Comparison of ENCODE assay signal across 12 cellular contexts in the genomic region with DNA sequence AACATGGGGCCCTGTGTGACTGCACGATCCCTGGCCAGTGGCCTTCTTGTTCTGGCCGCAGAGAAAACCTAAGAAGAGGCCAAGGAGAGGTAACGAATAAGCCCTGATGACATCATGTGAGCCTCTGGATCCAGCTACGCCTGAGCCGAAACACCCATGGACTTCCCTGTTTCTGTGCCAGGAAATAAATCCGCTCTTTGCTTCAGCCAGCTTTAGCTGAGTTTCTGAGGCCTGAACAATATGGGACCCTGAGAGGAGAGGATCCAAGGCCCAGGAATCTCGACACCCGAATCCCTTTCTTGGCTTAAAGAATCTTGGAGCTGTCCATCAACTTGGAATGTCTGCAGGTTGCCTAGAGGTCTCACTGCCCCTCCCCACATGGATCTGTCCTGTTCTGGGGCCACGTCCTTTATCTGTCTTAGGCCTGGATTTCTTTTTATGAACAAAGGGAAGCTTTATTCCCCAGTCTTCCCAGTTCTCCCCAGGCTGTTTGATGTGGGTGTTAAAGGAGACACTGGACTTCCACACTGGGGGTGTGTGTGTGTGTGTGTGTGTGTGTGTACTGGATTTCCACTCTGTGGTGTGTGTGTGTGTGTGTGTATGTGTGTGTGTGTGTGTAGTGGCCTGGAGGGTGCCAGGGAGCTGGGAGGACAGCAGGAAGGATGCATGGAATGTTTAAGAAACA. TPM values are rescaled to one million over a fixed set of nuclear protein-coding genes. Genes with fewer than 3 reads are reported as not detected.
DNase-seq lines count a peak whose midpoint lies in the region; ATAC-seq and TF ChIP-seq lines count a peak whose summit lies in the region.
"Had no signal": no experiment of that assay in that cellular context is flagged by ENCODE, and none has a peak within 500 bp of the region (broad histone marks: within the 10 kb centered on the region; RNA-seq: fewer than 3 reads in every experiment).

No MANE protein-coding gene starts in this region.

- ATAC-seq in HG02571 (IDR thresholded peaks at IDR 0.05; ENCODE audit: unreplicated experiment): no peak

- H3K27ac ChIP-seq in esophagus muscularis mucosa (replicated peaks in 1 of 4) (peak overlapping the region; percentile 69 to 73 (median 71)), transverse colon (peak overlapping the region; percentile 73 to 78 (median 75)), dorsolateral prefrontal cortex (peak overlapping the region in 12 of 59 donors; percentile 14 to 64 (median 28))
- H3K27ac ChIP-seq: SJSA1 had no signal

- peaks cover 25 to 47% (median 45%) of the 10 kb centered on the region in 4 donors for H3K4me1 ChIP-seq in esophagus muscularis mucosa
- peaks cover 25 to 45% (median 35%) of the 10 kb centered on the region in 4 donors for H3K4me1 ChIP-seq in transverse colon

- TF ChIP-seq POLR2A in esophagus muscularis mucosa (IDR thresholded peaks at IDR 0.05; ENCODE audit: low read depth) (no peak), transverse colon (IDR thresholded peaks at IDR 0.05) (no peak)

- H3K9me3 ChIP-seq in esophagus muscularis mucosa: no peaks in the 10 kb centered on the region
- no peaks in the 10 kb centered on the region for H3K9me3 ChIP-seq in transverse colon
- H3K9me3 ChIP-seq: SJSA1 had no signal

- H3K27me3 ChIP-seq in esophagus muscularis mucosa (no peaks in the 10 kb centered on the region), transverse colon (no peaks in the 10 kb centered on the region), dorsolateral prefrontal cortex (no peaks in the 10 kb centered on the region)
- H3K27me3 ChIP-seq: SJSA1 had no signal

- H3K36me3 ChIP-seq in esophagus muscularis mucosa (no peaks in the 10 kb centered on the region), transverse colon (no peaks in the 10 kb centered on the region)
- H3K36me3 ChIP-seq: SJSA1 had no signal

- WGBS in esophagus muscularis mucosa: 31% methylated on average over 9 of the region's 9 CpGs
- 49% methylated on average over 9 of the region's 9 CpGs; no CpG with 5 or more reads in 1 of the 2 donors for WGBS in transverse colon (ENCODE audit: low coverage in 1 of 2), 2 donors

- no peak overlapping the region for H3K4me3 ChIP-seq in esophagus muscularis mucosa
- no peak overlapping the region for H3K4me3 ChIP-seq in transverse colon
- H3K4me3 ChIP-seq in dorsolateral prefrontal cortex: no peak overlapping the region
- H3K4me3 ChIP-seq: SJSA1 had no signal

- TF ChIP-seq EP300 in esophagus muscularis mucosa (IDR thresholded peaks at IDR 0.05): no peak
- no peak for TF ChIP-seq EP300 in transverse colon (IDR thresholded peaks at IDR 0.05; ENCODE audit: low read depth)

- intact Hi-C loops in esophagus muscularis mucosa (cut with DNase I) (no loop called here), transverse colon (cut with DNase I; ENCODE audit: low total_unique reads) (no loop called here), dorsolateral prefrontal cortex (cut with DNase I) (no loop called here)

- TF ChIP-seq CTCF in esophagus muscularis mucosa (IDR thresholded peaks at IDR 0.05) (no peak), transverse colon (IDR thresholded peaks at IDR 0.05) (no peak), dorsolateral prefrontal cortex (IDR thresholded peaks at IDR 0.05 in 54 of 56, conservative IDR thresholded peaks at IDR 0.05 in 2 of 56; ENCODE audit: low read depth in 1 of 56, partially characterized antibody in 56 of 56) (no peak)

- DNase-seq in DMS53 (lab: John Stamatoyannopoulos, UW) (peak; percentile 21), DMS53 treated with DMSO at 0.1 percent for 48 hours (lab: John Stamatoyannopoulos, UW; ENCODE audit: unreplicated experiment) (no peak), esophagus muscularis mucosa (ENCODE audit: extremely low spot score) (no peak), mucosa of gallbladder (ENCODE audit: low spot score) (peak; percentile 67), transverse colon (peak; percentile 62), dorsolateral prefrontal cortex (no peak), COLO668 (lab: John Stamatoyannopoulos, UW; ENCODE audit: unreplicated experiment) (no peak)
- DNase-seq: activated CD4-positive, alpha-beta memory T cell treated with anti-CD3 and anti-CD28 coated beads, Interleukin-2, amount 10 ng/mL, durations not matched to agents 7 days and 5 days; cortex of kidney; NCI-H1417 had no signal

- in situ Hi-C loops in transverse colon (cut with MboI; ENCODE audit: low pct_ligation_motif_present in 1 of 4, low pct_unique_long_range_greater_than_20kb in 1 of 4, low sequenced_read_pairs in 3 of 4): loop anchor here in 1 of 4 donors (10.0 kb wide), 1 partner anchor 450 kb away; no protein-coding TSS in a partner anchor

RNA-seq across cellular contexts. Expression of a gene that starts 13.7 kb away (rescaled TPM):
- total RNA-seq in esophagus muscularis mucosa (10 to 100 TPM in 3 of 4 donors, 1 to 10 TPM in 1; 5.0 to 24.2 (median 12.9) TPM), mucosa of gallbladder (43.5 TPM), transverse colon (1 to 10 TPM; 1.8 to 6.5 (median 5.2) TPM), dorsolateral prefrontal cortex (10 to 100 TPM in 102 of 120 experiments, 1 to 10 TPM in 18; 4.7 to 34.0 (median 13.8) TPM)

RNA-seq across cellular contexts. Expression of a gene that starts 53.2 kb away (rescaled TPM):
- total RNA-seq in esophagus muscularis mucosa (10 to 100 TPM; 57.7 to 91.9 (median 77.4) TPM), mucosa of gallbladder (126 TPM), transverse colon (100 to 1,000 TPM in 1 of 4 donors, 10 to 100 TPM in 3; 37.4 to 241 (median 66.5) TPM), dorsolateral prefrontal cortex (100 to 1,000 TPM; 149 to 296 (median 203) TPM)

RNA-seq across cellular contexts. Expression of a gene that starts 53.8 kb away (rescaled TPM):
- 100 to 1,000 TPM in 2 of 4 donors, 10 to 100 TPM in 2; 73.9 to 117 (median 92.2) TPM for total RNA-seq in esophagus muscularis mucosa
- total RNA-seq in mucosa of gallbladder: 83.8 TPM
- 100 to 1,000 TPM; 124 to 161 (median 136) TPM for total RNA-seq in transverse colon
- total RNA-seq in dorsolateral prefrontal cortex: 10 to 100 TPM; 32.6 to 71.0 (median 47.5) TPM

Comparison
In these comparisons a context has a peak if more than half of its experiments do, and no peak if none do; other contexts are left out.
1. DNase-seq: peak in DMS53 (single experiment), mucosa of gallbladder (single experiment) and transverse colon (single experiment); none in DMS53 treated with DMSO at 0.1 percent for 48 hours (single experiment), esophagus muscularis mucosa (single experiment), dorsolateral prefrontal cortex (0 of 10) and COLO668 (single experiment).